ENCODE assay signal across 1 cellular context in genomic region chr6:134520181-134521115, GRCh38.
TF ChIP-seq lines count a peak whose summit lies in the region.

No MANE protein-coding gene starts in this region.

TF ChIP-seq in K562, 482 proteins besides CTCF, POLR2A, EP300 and RAD21 (continued from another document):
- TF ChIP-seq MGA (IDR thresholded peaks at IDR 0.05): 0 out of 2 replicates have a peak, but pooled peaks have one; percentile 8
